9 cellular contexts compared by ENCODE assay signal in genomic region chr9:121736964-121737462, GRCh38.
DNase-seq lines count a peak whose midpoint lies in the region; ATAC-seq and TF ChIP-seq lines count a peak whose summit lies in the region.
"Had no signal": no experiment of that assay in that cellular context is flagged by ENCODE, and none has a peak within 500 bp of the region (broad histone marks: within the 10 kb centered on the region; RNA-seq: fewer than 3 reads in every experiment).

No MANE protein-coding gene starts in this region.

- no peak overlapping the region for H2BK12ac ChIP-seq in mesenchymal stem cell (ENCODE audit: low read length in 2 of 2)

- peak overlapping the region; percentile 36 for H3K9ac ChIP-seq in mesenchymal stem cell (ENCODE audit: low read length)

- WGBS in mesenchymal stem cell: 70% methylated on average over 13 of the region's 13 CpGs
- WGBS in tibial nerve, 2 donors: 36 to 51% methylated on average over 13 of the region's 13 CpGs

- H3K27ac ChIP-seq in dorsolateral prefrontal cortex (peak overlapping the region in 46 of 59 donors; percentile 5 to 86 (median 66)), mesenchymal stem cell (ENCODE audit: low read length, poor library complexity, severe bottlenecking) (no peak overlapping the region), tibial nerve (peak overlapping the region; percentile 85 to 99 (median 96))

- DNase-seq in LNCaP clone FGC (ENCODE audit: low read depth): peak; percentile 32
- DNase-seq in dorsolateral prefrontal cortex: no peak
- DNase-seq in mesenchymal stem cell: no peak
- peak; percentile 45 to 51 for DNase-seq in tibial nerve (ENCODE audit: low spot score in 2 of 2)
- no peak for DNase-seq in NCI-H2171 treated with DMSO at 0.1 percent for 48 hours (lab: John Stamatoyannopoulos, UW)
- no peak for DNase-seq in NCI-H69 (lab: John Stamatoyannopoulos, UW)
- DNase-seq in inferior parietal cortex (ENCODE audit: extremely low spot score): no peak
- DNase-seq: activated CD4-positive, alpha-beta T cell treated with anti-CD3 and anti-CD28 coated beads, Interleukin-2, amount 50 U/mL, for 1 hour had no signal

- H2BK120ac ChIP-seq in mesenchymal stem cell (ENCODE audit: low read depth, low read length): peak overlapping the region; percentile 64

- H3K4me1 ChIP-seq in mesenchymal stem cell (ENCODE audit: control insufficient read depth, insufficient read depth, low read depth, low read length) (peaks cover 44% of the 10 kb centered on the region), tibial nerve (peaks cover 0 to 90% (median 68%) of the 10 kb centered on the region in 4 donors)

- H2AFZ ChIP-seq in mesenchymal stem cell (ENCODE audit: low read depth, low read length): no peak overlapping the region

- no peaks in the 10 kb centered on the region for H3K9me3 ChIP-seq in mesenchymal stem cell (ENCODE audit: control insufficient read depth, low read length)
- H3K9me3 ChIP-seq in tibial nerve: no peaks in the 10 kb centered on the region

- peak overlapping the region; percentile 45 for H2BK5ac ChIP-seq in mesenchymal stem cell (ENCODE audit: low read depth, low read length, poor library complexity, severe bottlenecking)

- no peak for ATAC-seq in GM19463 (IDR thresholded peaks at IDR 0.05; ENCODE audit: unreplicated experiment)

- H3K18ac ChIP-seq in mesenchymal stem cell (ENCODE audit: low read depth in 1 of 2, low read length in 2 of 2): peak overlapping the region in 1 of 2 experiments; percentile 78

- H4K91ac ChIP-seq in mesenchymal stem cell (ENCODE audit: low read length): no peak overlapping the region

- H3K4ac ChIP-seq in mesenchymal stem cell (ENCODE audit: low read depth in 1 of 2, low read length in 2 of 2): peak overlapping the region in 1 of 2 experiments; percentile 30

- no peak overlapping the region for H2BK15ac ChIP-seq in mesenchymal stem cell (ENCODE audit: low read depth, poor library complexity, severe bottlenecking)

- no peak for TF ChIP-seq CTCF in LNCaP clone FGC (IDR thresholded peaks at IDR 0.05; ENCODE audit: control insufficient read depth, extremely low read depth, insufficient read depth)
- no peak for TF ChIP-seq CTCF in dorsolateral prefrontal cortex (IDR thresholded peaks at IDR 0.05 in 54 of 56, conservative IDR thresholded peaks at IDR 0.05 in 2 of 56; ENCODE audit: low read depth in 1 of 56, partially characterized antibody in 56 of 56)
- TF ChIP-seq CTCF in tibial nerve (IDR thresholded peaks at IDR 0.05): no peak

- H3K27me3 ChIP-seq in dorsolateral prefrontal cortex: no peaks in the 10 kb centered on the region
- no peaks in the 10 kb centered on the region for H3K27me3 ChIP-seq in mesenchymal stem cell (ENCODE audit: control insufficient read depth in 1 of 2, insufficient read depth in 1 of 2, low read length in 2 of 2)
- no peaks in the 10 kb centered on the region for H3K27me3 ChIP-seq in tibial nerve

- peaks cover 0 to 7% of the 10 kb centered on the region in 2 experiments for H3K36me3 ChIP-seq in mesenchymal stem cell (ENCODE audit: control insufficient read depth in 1 of 2, insufficient read depth in 2 of 2, low read depth in 1 of 2, low read length in 2 of 2)
- no peaks in the 10 kb centered on the region for H3K36me3 ChIP-seq in tibial nerve

- H4K8ac ChIP-seq in mesenchymal stem cell (ENCODE audit: low read length): peak overlapping the region; percentile 52

- H3K14ac ChIP-seq in mesenchymal stem cell (ENCODE audit: low read length in 2 of 2): no peak overlapping the region

- peak overlapping the region; percentile 69 for H3K4me2 ChIP-seq in mesenchymal stem cell (ENCODE audit: low read length, poor library complexity, severe bottlenecking)

- peak in 1 of 2 donors; percentile 64 for TF ChIP-seq EP300 in tibial nerve (IDR thresholded peaks at IDR 0.05)

- H2AK5ac ChIP-seq in mesenchymal stem cell (ENCODE audit: low read length, severe bottlenecking): peak overlapping the region; percentile 66

- intact Hi-C loops in dorsolateral prefrontal cortex (cut with DNase I): loop anchor here in 1 of 2 donors (5.0 kb wide), 1 partner anchor 95 kb away; no protein-coding TSS in a partner anchor

- TF ChIP-seq POLR2A in tibial nerve (IDR thresholded peaks at IDR 0.05): peak in 1 of 2 donors; percentile 58

- peaks cover 47% of the 10 kb centered on the region for H3K79me1 ChIP-seq in mesenchymal stem cell (replicated peaks; ENCODE audit: low read length, poor library complexity, severe bottlenecking)

- H3K4me3 ChIP-seq in LNCaP clone FGC (ENCODE audit: low read depth, low read length) (peak overlapping the region; percentile 35), dorsolateral prefrontal cortex (peak overlapping the region in 18 of 59 donors; percentile 32 to 61 (median 52)), mesenchymal stem cell (ENCODE audit: insufficient read depth in 1 of 2, low read depth in 1 of 2, low read length in 2 of 2) (peak overlapping the region in 1 of 2 experiments; percentile 37), tibial nerve (peak overlapping the region in 3 of 4 donors; percentile 39 to 57 (median 47))

- no peak overlapping the region for H3K23ac ChIP-seq in mesenchymal stem cell (ENCODE audit: low read length in 2 of 2)

Comparison
In these comparisons a context has a peak if more than half of its experiments do, and no peak if none do; other contexts are left out.
1. DNase-seq: peak in LNCaP clone FGC (single experiment) and tibial nerve (2 of 2); none in dorsolateral prefrontal cortex (0 of 10), mesenchymal stem cell (single experiment), NCI-H2171 treated with DMSO at 0.1 percent for 48 hours (single experiment), NCI-H69 (single experiment) and inferior parietal cortex (single experiment).